1 cellular context compared by ENCODE assay signal in genomic region chr3:78893161-78893560, GRCh38.
TF ChIP-seq lines count a peak whose summit lies in the region.

No MANE protein-coding gene starts in this region.

TF ChIP-seq in HEK293T, 16 proteins besides CTCF, POLR2A, EP300 and RAD21 (continued from another document):
- TF ChIP-seq PKNOX1 (IDR thresholded peaks at IDR 0.05) (no peak), ELF4 (IDR thresholded peaks at IDR 0.05) (no peak), HDGF (IDR thresholded peaks at IDR 0.05; ENCODE audit: borderline replicate concordance) (no peak), L3MBTL2 (conservative IDR thresholded peaks at IDR 0.05) (no peak), NFRKB (IDR thresholded peaks at IDR 0.05) (no peak), LEF1 (IDR thresholded peaks at IDR 0.05; ENCODE audit: borderline replicate concordance) (no peak), FOXK2 (IDR thresholded peaks at IDR 0.05) (no peak), ARNT (IDR thresholded peaks at IDR 0.05) (no peak), TARDBP (IDR thresholded peaks at IDR 0.05) (no peak), CTBP1 (IDR thresholded peaks at IDR 0.05; ENCODE audit: borderline replicate concordance) (no peak), SP1 (IDR thresholded peaks at IDR 0.05) (no peak)
